19 cellular contexts compared by ENCODE assay signal in the genomic region with DNA sequence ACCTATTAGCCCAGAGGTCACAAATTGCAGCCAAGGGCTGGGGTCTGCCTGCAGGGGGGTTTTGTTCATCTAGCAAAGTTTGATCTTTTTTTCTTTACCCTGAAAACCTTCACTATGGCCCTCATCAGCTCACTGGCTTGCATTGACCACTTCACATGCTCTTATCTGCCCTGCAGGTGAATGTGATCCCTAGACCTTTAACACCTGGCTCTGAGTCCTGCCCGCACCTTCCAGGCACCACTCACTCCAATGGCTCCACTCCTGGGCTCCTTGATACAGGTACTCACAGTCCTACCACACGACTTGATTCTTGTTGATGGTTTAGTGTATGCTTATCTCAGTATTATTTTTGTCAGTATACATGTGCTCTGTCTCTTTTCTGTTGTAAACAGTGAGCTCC.
DNase-seq lines count a peak whose midpoint lies in the region; ATAC-seq lines count a peak whose summit lies in the region.
"Had no signal": no experiment of that assay in that cellular context is flagged by ENCODE, and none has a peak within 500 bp of the region (broad histone marks: within the 10 kb centered on the region; RNA-seq: fewer than 3 reads in every experiment).

No MANE protein-coding gene starts in this region.

- H3K79me2 ChIP-seq in ACC112 (ENCODE audit: control insufficient read depth, insufficient read depth, low read length, unreplicated experiment), result no peaks in the 10 kb centered on the region
- no peaks in the 10 kb centered on the region for H3K79me2 ChIP-seq in trophoblast cell (ENCODE audit: control insufficient read depth, insufficient read depth, low read length, poor library complexity)

- no peaks in the 10 kb centered on the region for H3K27me3 ChIP-seq in ACC112 (ENCODE audit: insufficient read depth, low read length)
- H3K27me3 ChIP-seq in adipocyte (replicated peaks; ENCODE audit: control insufficient read depth, insufficient read depth, low read length), result no peaks in the 10 kb centered on the region
- no peaks in the 10 kb centered on the region for H3K27me3 ChIP-seq in mesenchymal stem cell (ENCODE audit: control insufficient read depth in 1 of 2, insufficient read depth in 1 of 2, low read length in 2 of 2)
- no peaks in the 10 kb centered on the region for H3K27me3 ChIP-seq in trophoblast cell (ENCODE audit: insufficient read depth, low read length)
- H3K27me3 ChIP-seq: BLaER1 treated with 17β-estradiol and CSF1 and Interleukin-3, amounts not matched to agents 10 nM and 100 nM had no signal

- no CpG with 5 or more reads among the region's 2 CpGs for WGBS in mesenchymal stem cell
- no CpG with 5 or more reads among the region's 2 CpGs for WGBS in trophoblast cell (ENCODE audit: extremely low coverage, insufficient coverage, insufficient read length)

- H3K27ac ChIP-seq in ACC112 (ENCODE audit: low read depth, low read length) (peak overlapping the region; percentile 98), mesenchymal stem cell (ENCODE audit: low read length, poor library complexity, severe bottlenecking) (no peak overlapping the region), trophoblast cell (ENCODE audit: low read depth, low read length) (no peak overlapping the region)
- H3K27ac ChIP-seq: 22Rv1, KMS-11 had no signal

- H4K91ac ChIP-seq in mesenchymal stem cell (ENCODE audit: low read length) (no peak overlapping the region), trophoblast cell (ENCODE audit: low read depth, low read length) (no peak overlapping the region)

- H2AK5ac ChIP-seq in mesenchymal stem cell (ENCODE audit: low read length, severe bottlenecking), result no peak overlapping the region
- H2AK5ac ChIP-seq in trophoblast cell (ENCODE audit: low read length), result no peak overlapping the region

- H3K23ac ChIP-seq in mesenchymal stem cell (ENCODE audit: low read length in 2 of 2) (no peak overlapping the region), trophoblast cell (ENCODE audit: low read length) (no peak overlapping the region)

- H3K4ac ChIP-seq in mesenchymal stem cell (ENCODE audit: low read depth in 1 of 2, low read length in 2 of 2) (no peak overlapping the region), trophoblast cell (ENCODE audit: low read depth, low read length) (no peak overlapping the region)

- no peak for ATAC-seq in activated naive CD4-positive, alpha-beta T cell treated with anti-CD3 and anti-CD28 coated beads, Interleukin-2, amount 50 U/mL, for 72 hours
- no peak for ATAC-seq in GM18873 (IDR thresholded peaks at IDR 0.05; ENCODE audit: low FRiP score, unreplicated experiment)
- ATAC-seq: HepG2 had no signal

- H3K9me3 ChIP-seq in adipocyte (ENCODE audit: control insufficient read depth, low read length) (no peaks in the 10 kb centered on the region), mesenchymal stem cell (ENCODE audit: control insufficient read depth, low read length) (no peaks in the 10 kb centered on the region), trophoblast cell (ENCODE audit: insufficient read depth, low read depth, low read length) (no peaks in the 10 kb centered on the region)

- no peaks in the 10 kb centered on the region for H3K36me3 ChIP-seq in ACC112 (ENCODE audit: insufficient read depth, low read length)
- H3K36me3 ChIP-seq in adipocyte (ENCODE audit: control insufficient read depth, insufficient read depth, low read length, severe bottlenecking), result no peaks in the 10 kb centered on the region
- H3K36me3 ChIP-seq in mesenchymal stem cell (ENCODE audit: control insufficient read depth in 1 of 2, insufficient read depth in 2 of 2, low read depth in 1 of 2, low read length in 2 of 2), result no peaks in the 10 kb centered on the region
- H3K36me3 ChIP-seq in trophoblast cell (ENCODE audit: control insufficient read depth in 1 of 2, insufficient read depth in 2 of 2, low read length in 2 of 2), result no peaks in the 10 kb centered on the region
- H3K36me3 ChIP-seq: BLaER1 treated with 17β-estradiol and CSF1 and Interleukin-3, amounts not matched to agents 10 nM and 100 nM had no signal

- H2BK12ac ChIP-seq in mesenchymal stem cell (ENCODE audit: low read length in 2 of 2) (no peak overlapping the region), trophoblast cell (ENCODE audit: low read length) (no peak overlapping the region)

- H3K9ac ChIP-seq in adipocyte (ENCODE audit: low read length), result peak overlapping the region; percentile 45
- H3K9ac ChIP-seq in mesenchymal stem cell (ENCODE audit: low read length), result peak overlapping the region; percentile 77
- no peak overlapping the region for H3K9ac ChIP-seq in trophoblast cell (ENCODE audit: low read length)
- H3K9ac ChIP-seq: KMS-11 had no signal

- no peaks in the 10 kb centered on the region for H3K9me3 Mint-ChIP-seq in activated naive CD4-positive, alpha-beta T cell treated with anti-CD3 and anti-CD28 coated beads, Interleukin-2, amount 50 U/mL, for 72 hours

- H3K4me2 ChIP-seq in mesenchymal stem cell (ENCODE audit: low read length, poor library complexity, severe bottlenecking), result no peak overlapping the region
- H3K4me2 ChIP-seq in trophoblast cell (ENCODE audit: low read length), result no peak overlapping the region
- H3K4me2 ChIP-seq: KMS-11 had no signal

- H4K8ac ChIP-seq in mesenchymal stem cell (ENCODE audit: low read length) (no peak overlapping the region), trophoblast cell (ENCODE audit: low read depth, low read length) (no peak overlapping the region)

- peak overlapping the region in 1 of 2 experiments; percentile 71 for H3K18ac ChIP-seq in mesenchymal stem cell (ENCODE audit: low read depth in 1 of 2, low read length in 2 of 2)
- no peak overlapping the region for H3K18ac ChIP-seq in trophoblast cell (ENCODE audit: low read length)

- H3K4me1 ChIP-seq in ACC112 (ENCODE audit: control insufficient read depth, insufficient read depth, low read length, unreplicated experiment) (peaks cover 75% of the 10 kb centered on the region), adipocyte (ENCODE audit: control insufficient read depth, insufficient read depth, low read length) (peaks cover 71% of the 10 kb centered on the region), mesenchymal stem cell (ENCODE audit: control insufficient read depth, insufficient read depth, low read depth, low read length) (peaks cover 9% of the 10 kb centered on the region), trophoblast cell (ENCODE audit: control insufficient read depth in 1 of 2, insufficient read depth in 2 of 2, low read length in 2 of 2) (no peaks in the 10 kb centered on the region)

- no peak overlapping the region for H2BK120ac ChIP-seq in mesenchymal stem cell (ENCODE audit: low read depth, low read length)
- no peak overlapping the region for H2BK120ac ChIP-seq in trophoblast cell (ENCODE audit: insufficient read depth, low read length, poor library complexity)

- DNase-seq in adipocyte (ENCODE audit: low read depth) (no peak), mesenchymal stem cell (no peak), trophoblast cell (peak; percentile 80), putamen (ENCODE audit: low spot score) (no peak)
- no peak for DNase-seq in stimulated activated CD8-positive, alpha-beta memory T cell treated with anti-CD3 and anti-CD28 coated beads, Interleukin-4, amount 100 ng/mL, for 48 hours
- DNase-seq in activated naive CD4-positive, alpha-beta T cell treated with anti-CD3 and anti-CD28 coated beads, Interleukin-2, amount 50 U/mL, for 72 hours (ENCODE audit: low spot score in 2 of 2), result no peak
- DNase-seq: CD8-positive, alpha-beta memory T cell; GDM1; NCI-H1436 treated with DMSO at 0.1 percent for 48 hours; NCI-H2029 treated with DMSO at 0.1 percent for 48 hours; NCI-H510A treated with DMSO at 0.1 percent for 48 hours; NCI-H82 had no signal

- no peaks in the 10 kb centered on the region for H3K36me3 Mint-ChIP-seq in activated naive CD4-positive, alpha-beta T cell treated with anti-CD3 and anti-CD28 coated beads, Interleukin-2, amount 50 U/mL, for 72 hours
- H3K36me3 Mint-ChIP-seq: CD8-positive, alpha-beta memory T cell had no signal

- H3K14ac ChIP-seq in mesenchymal stem cell (ENCODE audit: low read length in 2 of 2), result no peak overlapping the region
- no peak overlapping the region for H3K14ac ChIP-seq in trophoblast cell (ENCODE audit: low read length)

- H3K27ac Mint-ChIP-seq in activated naive CD4-positive, alpha-beta T cell treated with anti-CD3 and anti-CD28 coated beads, Interleukin-2, amount 50 U/mL, for 72 hours, result no peak overlapping the region

- H2BK15ac ChIP-seq in mesenchymal stem cell (ENCODE audit: low read depth, poor library complexity, severe bottlenecking), result no peak overlapping the region

- H2AFZ ChIP-seq in ACC112 (ENCODE audit: low read length, unreplicated experiment), result peak overlapping the region; percentile 48
- H2AFZ ChIP-seq in mesenchymal stem cell (ENCODE audit: low read depth, low read length), result no peak overlapping the region
- no peak overlapping the region for H2AFZ ChIP-seq in trophoblast cell (ENCODE audit: insufficient read depth, low read length, poor library complexity)

- no peak overlapping the region for H3K4me3 ChIP-seq in ACC112 (ENCODE audit: low read depth, low read length)
- no peak overlapping the region for H3K4me3 ChIP-seq in adipocyte (ENCODE audit: low read length)
- no peak overlapping the region for H3K4me3 ChIP-seq in mesenchymal stem cell (ENCODE audit: insufficient read depth in 1 of 2, low read depth in 1 of 2, low read length in 2 of 2)
- H3K4me3 ChIP-seq in trophoblast cell (ENCODE audit: low read depth, low read length), result no peak overlapping the region
- H3K4me3 ChIP-seq: BLaER1 treated with 17β-estradiol and CSF1 and Interleukin-3, amounts not matched to agents 10 nM and 100 nM; GM12878 had no signal

- H2BK5ac ChIP-seq in mesenchymal stem cell (ENCODE audit: low read depth, low read length, poor library complexity, severe bottlenecking), result no peak overlapping the region
- no peak overlapping the region for H2BK5ac ChIP-seq in trophoblast cell (ENCODE audit: low read depth, low read length, poor library complexity)

- no peak overlapping the region for H4K12ac ChIP-seq in trophoblast cell (ENCODE audit: low read depth, low read length)

- H3K79me1 ChIP-seq in mesenchymal stem cell (replicated peaks; ENCODE audit: low read length, poor library complexity, severe bottlenecking), result no peaks in the 10 kb centered on the region
- no peaks in the 10 kb centered on the region for H3K79me1 ChIP-seq in trophoblast cell (ENCODE audit: low read length)

Comparison
In these comparisons a context has a peak if more than half of its experiments do, and no peak if none do; other contexts are left out.
1. DNase-seq: peak in trophoblast cell (2 of 2); none in adipocyte (single experiment), mesenchymal stem cell (single experiment), stimulated activated CD8-positive, alpha-beta memory T cell treated with anti-CD3 and anti-CD28 coated beads, Interleukin-4, amount 100 ng/mL, for 48 hours (single experiment), putamen (single experiment) and activated naive CD4-positive, alpha-beta T cell treated with anti-CD3 and anti-CD28 coated beads, Interleukin-2, amount 50 U/mL, for 72 hours (0 of 2).